In genomic region chr9:99235874-99236627, GRCh38 we compare ENCODE assay signal across 9 cellular contexts. TPM values are rescaled to one million over a fixed set of nuclear protein-coding genes. Genes with fewer than 3 reads are reported as not detected.
DNase-seq lines count a peak whose midpoint lies in the region; ATAC-seq and TF ChIP-seq lines count a peak whose summit lies in the region.
"Had no signal": no experiment of that assay in that cellular context is flagged by ENCODE, and none has a peak within 500 bp of the region (broad histone marks: within the 10 kb centered on the region; RNA-seq: fewer than 3 reads in every experiment).

No MANE protein-coding gene starts in this region.

- no peaks in the 10 kb centered on the region for H3K27me3 Mint-ChIP-seq in activated T-helper 17 cell treated with anti-CD3 and anti-CD28 coated beads, Interleukin-2, amount 50 U/mL, for 72 hours

- ATAC-seq in GM19372 (IDR thresholded peaks at IDR 0.05; ENCODE audit: low read depth, unreplicated experiment): peak; percentile 95
- ATAC-seq in HG03064 (IDR thresholded peaks at IDR 0.05; ENCODE audit: low read depth, unreplicated experiment): peak; percentile 97
- ATAC-seq in activated T-helper 17 cell treated with anti-CD3 and anti-CD28 coated beads, Interleukin-2, amount 50 U/mL, for 72 hours (replicated peaks): peak; percentile 92
- ATAC-seq: left colon had no signal

- no peak for TF ChIP-seq POLR2A in lower leg skin (IDR thresholded peaks at IDR 0.05)

- no peak for TF ChIP-seq CTCF in GM10266 (IDR thresholded peaks at IDR 0.05; ENCODE audit: control insufficient read depth, insufficient read depth, low read depth, missing control alignments)
- TF ChIP-seq CTCF in lower leg skin (IDR thresholded peaks at IDR 0.05): no peak

- intact Hi-C loops in lower leg skin (cut with DNase I; ENCODE audit: low total_unique reads): no loop called here

- peak overlapping the region; percentile 75 for H3K27ac Mint-ChIP-seq in activated T-helper 17 cell treated with anti-CD3 and anti-CD28 coated beads, Interleukin-2, amount 50 U/mL, for 72 hours

- no peaks in the 10 kb centered on the region for H3K9me3 Mint-ChIP-seq in activated T-helper 17 cell treated with anti-CD3 and anti-CD28 coated beads, Interleukin-2, amount 50 U/mL, for 72 hours

- 82 to 87% methylated on average over 7 of the region's 7 CpGs for WGBS in lower leg skin, 2 donors

- H3K36me3 Mint-ChIP-seq in activated T-helper 17 cell treated with anti-CD3 and anti-CD28 coated beads, Interleukin-2, amount 50 U/mL, for 72 hours (ENCODE audit: low read depth): peaks cover 58% of the 10 kb centered on the region

- peak; percentile 70 for DNase-seq in GM10266 (ENCODE audit: extremely low spot score)
- no peak for DNase-seq in NCI-H345 treated with DMSO at 0.1 percent for 48 hours (lab: John Stamatoyannopoulos, UW; ENCODE audit: unreplicated experiment)
- DNase-seq in middle frontal gyrus (ENCODE audit: extremely low spot score, low spot score): no peak
- no peak for DNase-seq in iPS-NIHi7 (ENCODE audit: extremely low spot score)
- no peak for DNase-seq in lower leg skin (ENCODE audit: low spot score in 2 of 2)
- DNase-seq: left colon had no signal

- H3K4me3 Mint-ChIP-seq in activated T-helper 17 cell treated with anti-CD3 and anti-CD28 coated beads, Interleukin-2, amount 50 U/mL, for 72 hours: peak overlapping the region; percentile 27

- peaks cover 15% of the 10 kb centered on the region for H3K4me1 Mint-ChIP-seq in activated T-helper 17 cell treated with anti-CD3 and anti-CD28 coated beads, Interleukin-2, amount 50 U/mL, for 72 hours

- no peak overlapping the region for H3K4me3 ChIP-seq in lower leg skin (ENCODE audit: low read depth, poor library complexity, severe bottlenecking)

RNA-seq across cellular contexts. Expression of gene SEC61B, which starts 14.0 kb away (rescaled TPM):
- total RNA-seq in activated T-helper 17 cell treated with anti-CD3 and anti-CD28 coated beads, Interleukin-2, amount 50 U/mL, for 72 hours: 100 to 1,000 TPM in 1 of 2 donors, 10 to 100 TPM in 1; 80.0 to 128 TPM
- total RNA-seq in lower leg skin: 10 to 100 TPM; 58.6 to 82.0 (median 75.4) TPM

RNA-seq across cellular contexts. Expression of gene ALG2, which starts 14.3 kb away (rescaled TPM):
- total RNA-seq in activated T-helper 17 cell treated with anti-CD3 and anti-CD28 coated beads, Interleukin-2, amount 50 U/mL, for 72 hours: 10 to 100 TPM; 26.5 to 28.3 TPM
- total RNA-seq in lower leg skin: 10 to 100 TPM; 23.8 to 31.1 (median 28.1) TPM
